5 cellular contexts compared by ENCODE assay signal in genomic region chr1:174320897-174321296, GRCh38.
DNase-seq lines count a peak whose midpoint lies in the region; ATAC-seq, FAIRE-seq and TF ChIP-seq lines count a peak whose summit lies in the region.
"Not testable (repeated sequence)": the region's sequence is repeated elsewhere in the genome, so short reads cannot be mapped to it uniquely, and the experiment has no call there.

No MANE protein-coding gene starts in this region.

- TF ChIP-seq CTCF in HCT116 (IDR thresholded peaks at IDR 0.05 in 2 of 3, conservative IDR thresholded peaks at IDR 0.05 in 1 of 3; ENCODE audit: borderline replicate concordance in 1 of 3, insufficient read depth in 1 of 3, low read depth in 2 of 3, low read length in 2 of 3); OCI-LY7 (conservative IDR thresholded peaks at IDR 0.05; ENCODE audit: low read length); K562 (IDR thresholded peaks at IDR 0.05 in 2 of 3, conservative IDR thresholded peaks at IDR 0.05 in 1 of 3; ENCODE audit: insufficient read depth in 2 of 3, low read depth in 1 of 3, low read length in 3 of 3): not testable (repeated sequence)

- 63% methylated on average over 3 of the region's 3 CpGs for WGBS in K562 (ENCODE audit: insufficient coverage, low coverage, missing lambda C conversion rate)

- CTCF ChIA-PET in HCT116 (lab: Charles Lee); OCI-LY7 (lab: Charles Lee; ENCODE audit: unreplicated experiment); K562 (lab: Yijun Ruan, JAX; ENCODE audit: low intra/inter-chr PET ratio): not testable (repeated sequence)

- H3K27ac ChIP-seq in HCT116 (ENCODE audit: low read depth, low read length); OCI-LY7 (ENCODE audit: low read depth, low read length, poor library complexity, severe bottlenecking); K562 (ENCODE audit: extremely low read depth, low read depth, low read length); iPS-20b (ENCODE audit: low read length): not testable (repeated sequence)

- ATAC-seq in HCT116, K562: not testable (repeated sequence)

- H3K79me2 ChIP-seq in HCT116 (ENCODE audit: insufficient read depth, low read length); OCI-LY7 (ENCODE audit: insufficient read depth, low read depth, low read length); K562 (ENCODE audit: control insufficient read depth, insufficient read depth, low read length): not testable (repeated sequence)

- H3K4me2 ChIP-seq in HCT116 (ENCODE audit: low read length); OCI-LY7 (ENCODE audit: low read length); K562 (ENCODE audit: insufficient read depth, low read length): not testable (repeated sequence)

- RAD21 ChIA-PET in HCT116 (lab: Charles Lee; ENCODE audit: low non-redundant PET in 1 of 2, low total read pairs in 2 of 2, uncharacterized antibody in 2 of 2, unreplicated experiment in 2 of 2), result not testable (repeated sequence)

- intact Hi-C loops in HCT116 (cut with micrococcal nuclease), result loop anchor here (2.0 kb wide), 1 partner anchor 22 kb away; no protein-coding TSS in a partner anchor
- intact Hi-C loops in OCI-LY7 (cut with micrococcal nuclease; ENCODE audit: unreplicated experiment); K562 (cut with micrococcal nuclease): not testable (repeated sequence)

- H3K9ac ChIP-seq in HCT116 (ENCODE audit: low read length); K562 (ENCODE audit: insufficient read depth in 1 of 2, low read depth in 2 of 2, low read length in 2 of 2); iPS-20b (ENCODE audit: low read depth, low read length): not testable (repeated sequence)

- H3K9me2 ChIP-seq in HCT116 (ENCODE audit: insufficient read depth); OCI-LY7 (ENCODE audit: insufficient read depth, low read length): not testable (repeated sequence)

- not testable (repeated sequence) for TF ChIP-seq RAD21 in HCT116 (IDR thresholded peaks at IDR 0.05; ENCODE audit: low read depth); K562 (CRISPR knock-in tag; conservative IDR thresholded peaks at IDR 0.05 in 1 of 2, IDR thresholded peaks at IDR 0.05 in 1 of 2)

- POLR2A ChIA-PET in HCT116 (lab: Charles Lee); OCI-LY7 (lab: Charles Lee): not testable (repeated sequence)
- POLR2A ChIA-PET in K562 (lab: Yijun Ruan, JAX), result interaction anchor here (1.2 kb wide), 1 partner anchor 13 kb away, joined by 3 read pairs; no protein-coding TSS in a partner anchor

- FAIRE-seq in K562 (lab: Jason Lieb, UNC), result not testable (repeated sequence)

- H4K20me1 ChIP-seq in HCT116 (ENCODE audit: insufficient read depth); OCI-LY7 (ENCODE audit: insufficient read depth, low read length); K562 (replicated peaks; ENCODE audit: control insufficient read depth, insufficient read depth, low read length): not testable (repeated sequence)

- peak; percentile 13 for DNase-seq in DMS53 (lab: John Stamatoyannopoulos, UW)
- DNase-seq in HCT116 (ENCODE audit: low read depth, low spot score); K562 (ENCODE audit: extremely low read depth in 1 of 4, low spot score in 3 of 4): not testable (repeated sequence)
- peak; percentile 29 for DNase-seq in OCI-LY7 (ENCODE audit: low spot score)

- not testable (repeated sequence) for BruUV-seq in HCT116 (replicated peaks; lab: Mats Ljungman, UMichigan); OCI-LY7 (replicated peaks; lab: Mats Ljungman, UMichigan); K562 (replicated peaks; lab: Mats Ljungman, UMichigan)

- not testable (repeated sequence) for H3K9me3 ChIP-seq in HCT116 (ENCODE audit: control insufficient read depth in 1 of 2, insufficient read depth in 1 of 2, low read depth in 1 of 2, low read length in 2 of 2); K562 (replicated peaks; ENCODE audit: control insufficient read depth, insufficient read depth, low read depth, low read length)
- H3K9me3 ChIP-seq in OCI-LY7 (ENCODE audit: low read length), result peaks cover 71% of the 10 kb centered on the region
- peaks cover 60% of the 10 kb centered on the region for H3K9me3 ChIP-seq in iPS-20b (ENCODE audit: insufficient read depth, low read depth, low read length)

- H3K9me1 ChIP-seq in K562 (ENCODE audit: control insufficient read depth, insufficient read depth, low read length), result not testable (repeated sequence)

- not testable (repeated sequence) for H2AFZ ChIP-seq in HCT116 (ENCODE audit: low read depth, low read length, poor library complexity, severe bottlenecking); OCI-LY7 (ENCODE audit: low read length); K562 (ENCODE audit: low read depth, low read length)

- H3K36me3 ChIP-seq in HCT116 (ENCODE audit: control insufficient read depth in 1 of 2, insufficient read depth in 2 of 2, low read length in 2 of 2); K562 (ENCODE audit: control insufficient read depth, insufficient read depth, low read length); iPS-20b (ENCODE audit: insufficient read depth, low read depth, low read length): not testable (repeated sequence)
- peaks cover 88% of the 10 kb centered on the region for H3K36me3 ChIP-seq in OCI-LY7 (ENCODE audit: insufficient read depth, low read length)

- not testable (repeated sequence) for TF ChIP-seq EP300 in K562 (IDR thresholded peaks at IDR 0.05; ENCODE audit: low read length)

- not testable (repeated sequence) for H3K4me3 ChIP-seq in HCT116 (replicated peaks in 1 of 2; ENCODE audit: low read depth in 1 of 2, low read length in 2 of 2); OCI-LY7 (ENCODE audit: low read depth, low read length, poor library complexity, severe bottlenecking); K562
- H3K4me3 ChIP-seq in iPS-20b (ENCODE audit: low read length), result peak overlapping the region; percentile 29; the same call in 1 of the 2 replicates

- TF ChIP-seq POLR2A in HCT116 (IDR thresholded peaks at IDR 0.05; ENCODE audit: borderline replicate concordance, extremely low read depth, insufficient read depth, insufficient read length); K562 (conservative IDR thresholded peaks at IDR 0.05): not testable (repeated sequence)

- H3K27me3 ChIP-seq in HCT116 (ENCODE audit: insufficient read depth, low read length); K562 (ENCODE audit: control insufficient read depth in 2 of 2, insufficient read depth in 2 of 2, low read length in 2 of 2); iPS-20b (ENCODE audit: insufficient read depth, low read length): not testable (repeated sequence)

- in situ Hi-C loops in K562 (cut with MboI), result not testable (repeated sequence)

- not testable (repeated sequence) for H3K4me1 ChIP-seq in HCT116 (ENCODE audit: control insufficient read depth in 1 of 2, insufficient read depth in 2 of 2, low read length in 2 of 2); K562 (replicated peaks in 1 of 2; ENCODE audit: control insufficient read depth in 2 of 2, insufficient read depth in 2 of 2, low read length in 2 of 2); iPS-20b (ENCODE audit: insufficient read depth, low read length)
- H3K4me1 ChIP-seq in OCI-LY7 (ENCODE audit: insufficient read depth, low read length, poor library complexity, severe bottlenecking), result peaks cover 13% of the 10 kb centered on the region

TF ChIP-seq in HCT116, 20 proteins besides CTCF, POLR2A, EP300 and RAD21:
- TF ChIP-seq CBX3 (IDR thresholded peaks at IDR 0.05; ENCODE audit: low read depth), result peak; percentile 39; the same call in 1 of the 2 replicates

TF ChIP-seq in K562, 482 proteins besides CTCF, POLR2A, EP300 and RAD21:
- TF ChIP-seq TRIM28 (IDR thresholded peaks at IDR 0.05), result peak; percentile 63; the same call in 1 of the 2 replicates
- peak; percentile 84; the same call in 1 of the 2 replicates for TF ChIP-seq CBX5 (IDR thresholded peaks at IDR 0.05; ENCODE audit: borderline replicate concordance, low read depth)
- TF ChIP-seq CBX3 (IDR thresholded peaks at IDR 0.05; ENCODE audit: borderline replicate concordance in 1 of 2, low read length in 2 of 2), result peak in 1 of 2 experiments; percentile 50; a peak in 1 of 3 replicates
- TF ChIP-seq, protein P1, sequence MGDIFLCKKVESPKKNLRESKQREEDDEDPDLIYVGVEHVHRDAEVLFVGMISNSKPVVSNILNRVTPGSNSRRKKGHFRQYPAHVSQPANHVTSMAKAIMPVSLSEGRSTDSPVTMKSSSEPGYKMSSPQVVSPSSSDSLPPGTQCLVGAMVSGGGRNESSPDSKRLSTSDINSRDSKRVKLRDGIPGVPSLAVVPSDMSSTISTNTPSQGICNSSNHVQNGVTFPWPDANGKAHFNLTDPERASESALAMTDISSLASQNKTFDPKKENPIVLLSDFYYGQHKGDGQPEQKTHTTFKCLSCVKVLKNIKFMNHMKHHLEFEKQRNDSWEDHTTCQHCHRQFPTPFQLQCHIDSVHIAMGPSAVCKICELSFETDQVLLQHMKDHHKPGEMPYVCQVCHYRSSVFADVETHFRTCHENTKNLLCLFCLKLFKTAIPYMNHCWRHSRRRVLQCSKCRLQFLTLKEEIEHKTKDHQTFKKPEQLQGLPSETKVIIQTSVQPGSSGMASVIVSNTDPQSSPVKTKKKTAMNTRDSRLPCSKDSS (IDR thresholded peaks at IDR 0.05; ENCODE audit: low read depth, partially characterized antibody), result peak; percentile 40
